Comparison of ENCODE assay signal across 17 cellular contexts in the genomic region with DNA sequence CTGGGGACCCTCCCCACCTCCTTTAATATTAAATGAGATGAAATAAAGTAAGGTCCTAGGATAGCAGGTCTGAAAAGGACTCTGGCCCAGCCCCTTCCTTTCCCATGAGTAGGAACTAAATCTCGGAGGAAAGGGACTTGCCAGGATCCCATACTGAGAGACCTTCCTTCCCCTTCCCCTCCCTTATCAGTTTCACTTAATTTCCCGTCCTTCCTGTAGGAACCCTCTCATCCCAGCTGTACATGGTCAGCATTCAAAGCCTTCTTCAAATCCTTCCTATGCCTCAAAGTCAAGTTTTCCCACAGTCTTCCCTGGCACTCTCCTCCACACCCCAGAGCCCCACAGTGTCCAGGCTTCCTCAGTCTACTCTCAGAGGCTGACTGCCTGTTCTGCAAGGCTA.
DNase-seq lines count a peak whose midpoint lies in the region; ATAC-seq and TF ChIP-seq lines count a peak whose summit lies in the region.
"Had no signal": no experiment of that assay in that cellular context is flagged by ENCODE, and none has a peak within 500 bp of the region (broad histone marks: within the 10 kb centered on the region; RNA-seq: fewer than 3 reads in every experiment).

No MANE protein-coding gene starts in this region.

- no peak for ATAC-seq in GM18498 (IDR thresholded peaks at IDR 0.05; ENCODE audit: unreplicated experiment)
- ATAC-seq: left colon; natural killer cell treated with Interleukin-12 subunit alpha and Interleukin-12 subunit beta and Interleukin-15 and Interleukin-18, amount 100 ng/mL, for 72 hours; PC-3 had no signal

- H3K27ac Mint-ChIP-seq in CD14-positive monocyte = peak overlapping the region in 5 of 7 donors; percentile 5 to 44 (median 41)
- H3K27ac Mint-ChIP-seq in glutamatergic neuron (ENCODE audit: unreplicated experiment) = peak overlapping the region; percentile 71
- H3K27ac Mint-ChIP-seq: activated naive CD4-positive, alpha-beta T cell treated with anti-CD3 and anti-CD28 coated beads, Interleukin-2, amount 50 U/mL, for 24 hours had no signal

- no peaks in the 10 kb centered on the region for H3K9me3 Mint-ChIP-seq in CD14-positive monocyte
- peaks cover 15% of the 10 kb centered on the region for H3K9me3 Mint-ChIP-seq in glutamatergic neuron (ENCODE audit: unreplicated experiment)
- H3K9me3 Mint-ChIP-seq: activated naive CD4-positive, alpha-beta T cell treated with anti-CD3 and anti-CD28 coated beads, Interleukin-2, amount 50 U/mL, for 24 hours; natural killer cell treated with Interleukin-12 subunit alpha and Interleukin-12 subunit beta and Interleukin-15 and Interleukin-18, amount 100 ng/mL, for 72 hours had no signal

- TF ChIP-seq POLR2A in Peyer's patch (IDR thresholded peaks at IDR 0.05) = no peak

- DNase-seq in CD14-positive monocyte (ENCODE audit: low spot score) = no peak
- no peak for DNase-seq in Peyer's patch
- no peak for DNase-seq in glutamatergic neuron
- DNase-seq in NCI-H1048 (lab: John Stamatoyannopoulos, UW) = no peak
- no peak for DNase-seq in Karpas-422
- no peak for DNase-seq in NCI-H1436 treated with DMSO at 0.1 percent for 48 hours (lab: John Stamatoyannopoulos, UW)
- DNase-seq: activated CD4-positive, CD25-positive, alpha-beta regulatory T cell; caudate nucleus; DND-41; hypothalamus; left colon; PC-3 had no signal

- H3K27me3 Mint-ChIP-seq in CD14-positive monocyte (ENCODE audit: low read depth in 3 of 3) (no peaks in the 10 kb centered on the region), glutamatergic neuron (ENCODE audit: unreplicated experiment) (peaks cover 7% of the 10 kb centered on the region)
- H3K27me3 Mint-ChIP-seq: activated naive CD4-positive, alpha-beta T cell treated with anti-CD3 and anti-CD28 coated beads, Interleukin-2, amount 50 U/mL, for 24 hours; natural killer cell treated with Interleukin-12 subunit alpha and Interleukin-12 subunit beta and Interleukin-15 and Interleukin-18, amount 100 ng/mL, for 72 hours had no signal

- peaks cover 7% of the 10 kb centered on the region for H4K20me1 ChIP-seq in Karpas-422 (ENCODE audit: insufficient read depth, low read depth, low read length)

- TF ChIP-seq CTCF in CD14-positive monocyte (IDR thresholded peaks at IDR 0.05) (no peak), Peyer's patch (IDR thresholded peaks at IDR 0.05) (no peak), glutamatergic neuron (IDR thresholded peaks at IDR 0.05; ENCODE audit: partially characterized antibody, unreplicated experiment) (no peak)

- H3K79me2 ChIP-seq in Karpas-422 (ENCODE audit: low read length) = no peaks in the 10 kb centered on the region

- H3K9me2 ChIP-seq in Karpas-422 (replicated peaks; ENCODE audit: insufficient read depth, low read length) = no peaks in the 10 kb centered on the region

- H3K36me3 Mint-ChIP-seq in CD14-positive monocyte = peaks cover 16 to 26% of the 10 kb centered on the region in 2 donors
- H3K36me3 Mint-ChIP-seq in glutamatergic neuron (ENCODE audit: unreplicated experiment) = no peaks in the 10 kb centered on the region
- H3K36me3 Mint-ChIP-seq: natural killer cell treated with Interleukin-12 subunit alpha and Interleukin-12 subunit beta and Interleukin-15 and Interleukin-18, amount 100 ng/mL, for 72 hours had no signal

- H3K4me3 ChIP-seq in Peyer's patch = no peak overlapping the region
- no peak overlapping the region for H3K4me3 ChIP-seq in rectal smooth muscle tissue (ENCODE audit: low read length)
- no peak overlapping the region for H3K4me3 ChIP-seq in Karpas-422 (ENCODE audit: low read length)

- H3K9ac ChIP-seq in rectal smooth muscle tissue (ENCODE audit: low read length) (no peak overlapping the region), Karpas-422 (ENCODE audit: low read length) (no peak overlapping the region)

- H3K4me1 Mint-ChIP-seq in CD14-positive monocyte = peaks cover 51% of the 10 kb centered on the region
- peaks cover 57% of the 10 kb centered on the region for H3K4me1 Mint-ChIP-seq in glutamatergic neuron (ENCODE audit: low read depth, unreplicated experiment)

- intact Hi-C loops in CD14-positive monocyte (cut with micrococcal nuclease) = loop anchor here in 1 of 2 donors (10.0 kb wide), 1 partner anchor 305 kb away; a partner anchor contains a TSS

- H3K27ac ChIP-seq in Peyer's patch (peak overlapping the region; percentile 16 to 82 (median 42)), rectal smooth muscle tissue (ENCODE audit: low read depth, low read length) (peak overlapping the region; percentile 19), Karpas-422 (ENCODE audit: low read length) (no peak overlapping the region)
- H3K27ac ChIP-seq: epithelial cell of prostate had no signal

- no peaks in the 10 kb centered on the region for H3K9me3 ChIP-seq in Peyer's patch
- H3K9me3 ChIP-seq in Karpas-422 (ENCODE audit: low read length) = no peaks in the 10 kb centered on the region

- H3K36me3 ChIP-seq in Peyer's patch (no peaks in the 10 kb centered on the region), rectal smooth muscle tissue (ENCODE audit: control insufficient read depth, insufficient read depth, low read length) (peaks cover 3% of the 10 kb centered on the region), Karpas-422 (ENCODE audit: insufficient read depth, low read length) (no peaks in the 10 kb centered on the region)

- no peaks in the 10 kb centered on the region for H3K27me3 ChIP-seq in Peyer's patch
- H3K27me3 ChIP-seq in rectal smooth muscle tissue (ENCODE audit: control insufficient read depth, insufficient read depth, low read length) = no peaks in the 10 kb centered on the region
- no peaks in the 10 kb centered on the region for H3K27me3 ChIP-seq in Karpas-422 (ENCODE audit: low read length)

- no peak overlapping the region for H3K4me2 ChIP-seq in Karpas-422 (ENCODE audit: low read depth, low read length, poor library complexity, severe bottlenecking)

- H3K4me3 Mint-ChIP-seq in CD14-positive monocyte (no peak overlapping the region), glutamatergic neuron (ENCODE audit: unreplicated experiment) (peak overlapping the region; percentile 7)
- H3K4me3 Mint-ChIP-seq: activated naive CD4-positive, alpha-beta T cell treated with anti-CD3 and anti-CD28 coated beads, Interleukin-2, amount 50 U/mL, for 24 hours; natural killer cell treated with Interleukin-12 subunit alpha and Interleukin-12 subunit beta and Interleukin-15 and Interleukin-18, amount 100 ng/mL, for 72 hours had no signal

- no peak overlapping the region for H2AFZ ChIP-seq in Karpas-422 (ENCODE audit: low read length)

- H3K4me1 ChIP-seq in Peyer's patch (peaks cover 6 to 97% (median 36%) of the 10 kb centered on the region in 4 donors), rectal smooth muscle tissue (ENCODE audit: control insufficient read depth, insufficient read depth, low read length) (peaks cover 71% of the 10 kb centered on the region), Karpas-422 (ENCODE audit: low read length) (peaks cover 33% of the 10 kb centered on the region)
